Comparison of ENCODE assay signal across 22 cellular contexts in genomic region chr11:69659591-69659990, GRCh38. TPM values are rescaled to one million over a fixed set of nuclear protein-coding genes. Genes with fewer than 3 reads are reported as not detected.
"Had no signal": no experiment of that assay in that cellular context is flagged by ENCODE, and none has a peak within 500 bp of the region (broad histone marks: within the 10 kb centered on the region; RNA-seq: fewer than 3 reads in every experiment).

No MANE protein-coding gene starts in this region.

- H3K9me3 ChIP-seq: ascending aorta, ovary, right lobe of liver, testis had no signal

- H3K27ac ChIP-seq: ascending aorta, ovary, right lobe of liver, testis, WERI-Rb-1 had no signal

- H3K27me3 Mint-ChIP-seq: activated CD4-positive, alpha-beta memory T cell treated with anti-CD3 and anti-CD28 coated beads for 36 hours; activated CD4-positive, alpha-beta T cell treated with anti-CD3 and anti-CD28 coated beads for 36 hours; activated T-helper 17 cell treated with anti-CD3 and anti-CD28 coated beads, Interleukin-2, amount 50 U/mL, for 72 hours; stimulated activated memory B cell treated with anti-CD40 and anti-IgM and Interleukin-4, amounts not matched to agents 10 μg/mL and 1 μg/mL and 100 μg/mL, for 72 hours; type B pancreatic cell had no signal

- H3K9me3 Mint-ChIP-seq: activated CD4-positive, alpha-beta memory T cell treated with anti-CD3 and anti-CD28 coated beads for 36 hours; activated naive CD4-positive, alpha-beta T cell treated with anti-CD3 and anti-CD28 coated beads for 36 hours; activated T-helper 17 cell treated with anti-CD3 and anti-CD28 coated beads, Interleukin-2, amount 50 U/mL, for 72 hours; stimulated activated memory B cell treated with anti-CD40 and anti-IgM and Interleukin-4, amounts not matched to agents 10 μg/mL and 1 μg/mL and 100 μg/mL, for 72 hours; type B pancreatic cell had no signal

- H3K4me3 Mint-ChIP-seq: activated CD4-positive, alpha-beta memory T cell treated with anti-CD3 and anti-CD28 coated beads for 36 hours; activated CD4-positive, alpha-beta T cell treated with anti-CD3 and anti-CD28 coated beads for 36 hours; activated naive CD4-positive, alpha-beta T cell treated with anti-CD3 and anti-CD28 coated beads for 36 hours; activated T-helper 17 cell treated with anti-CD3 and anti-CD28 coated beads, Interleukin-2, amount 50 U/mL, for 72 hours; stimulated activated memory B cell treated with anti-CD40 and anti-IgM and Interleukin-4, amounts not matched to agents 10 μg/mL and 1 μg/mL and 100 μg/mL, for 72 hours; type B pancreatic cell had no signal

- H3K27me3 ChIP-seq: ascending aorta, ovary, right lobe of liver, testis had no signal

- H3K36me3 ChIP-seq: ovary, right lobe of liver, WERI-Rb-1 had no signal

- H3K4me1 Mint-ChIP-seq: activated CD4-positive, alpha-beta T cell treated with anti-CD3 and anti-CD28 coated beads for 36 hours; activated T-helper 17 cell treated with anti-CD3 and anti-CD28 coated beads, Interleukin-2, amount 50 U/mL, for 72 hours had no signal

- ATAC-seq: activated CD4-positive, alpha-beta T cell treated with anti-CD3 and anti-CD28 coated beads for 36 hours; activated T-helper 17 cell treated with anti-CD3 and anti-CD28 coated beads, Interleukin-2, amount 50 U/mL, for 72 hours; left ventricle myocardium superior; right lobe of liver; stimulated activated memory B cell treated with anti-CD40 and anti-IgM and Interleukin-4, amounts not matched to agents 10 μg/mL and 1 μg/mL and 100 μg/mL, for 72 hours had no signal

- H3K4me3 ChIP-seq: ascending aorta, ovary, right lobe of liver, smooth muscle cell, testis had no signal

- H3K27ac Mint-ChIP-seq: activated CD4-positive, alpha-beta memory T cell treated with anti-CD3 and anti-CD28 coated beads for 36 hours; activated CD4-positive, alpha-beta T cell treated with anti-CD3 and anti-CD28 coated beads for 36 hours; activated naive CD4-positive, alpha-beta T cell treated with anti-CD3 and anti-CD28 coated beads for 36 hours; activated T-helper 17 cell treated with anti-CD3 and anti-CD28 coated beads, Interleukin-2, amount 50 U/mL, for 72 hours; stimulated activated memory B cell treated with anti-CD40 and anti-IgM and Interleukin-4, amounts not matched to agents 10 μg/mL and 1 μg/mL and 100 μg/mL, for 72 hours; type B pancreatic cell had no signal

- H3K4me1 ChIP-seq: ascending aorta, testis had no signal

- DNase-seq: activated CD4-positive, alpha-beta memory T cell treated with anti-CD3 and anti-CD28 coated beads for 36 hours; activated CD4-positive, alpha-beta T cell treated with anti-CD3 and anti-CD28 coated beads for 36 hours; activated naive CD4-positive, alpha-beta T cell treated with anti-CD3 and anti-CD28 coated beads for 36 hours; activated T-cell treated with anti-CD3 and anti-CD28 coated beads for 4 hours; cortex of kidney; kidney glomerular epithelial cell; left ventricle myocardium superior; mesenchymal stem cell; stimulated activated CD4-positive, alpha-beta T cell treated with anti-CD3 and anti-CD28 coated beads, Interleukin-4, amount 100 ng/mL, for 4 hours; testis; WERI-Rb-1 had no signal

- H3K4me2 ChIP-seq: smooth muscle cell had no signal

RNA-seq across cellular contexts. Expression of gene FGF19, which starts 44.2 kb away (rescaled TPM):
- total RNA-seq: activated CD4-positive, alpha-beta memory T cell treated with anti-CD3 and anti-CD28 coated beads for 36 hours; activated T-helper 17 cell treated with anti-CD3 and anti-CD28 coated beads, Interleukin-2, amount 50 U/mL, for 72 hours; ascending aorta; frontal cortex; left ventricle myocardium superior; pulmonary artery endothelial cell; smooth muscle cell; T-helper 2 cell treated with Interferon-gamma antibody and Interleukin-4, amounts not matched to agents 100 ng/mL and 5 ng/mL, for 36 hours had no signal
- polyA plus RNA-seq: esophagus, ovary, smooth muscle cell had no signal
